ENCODE assay signal across 1 cellular context in the genomic region with DNA sequence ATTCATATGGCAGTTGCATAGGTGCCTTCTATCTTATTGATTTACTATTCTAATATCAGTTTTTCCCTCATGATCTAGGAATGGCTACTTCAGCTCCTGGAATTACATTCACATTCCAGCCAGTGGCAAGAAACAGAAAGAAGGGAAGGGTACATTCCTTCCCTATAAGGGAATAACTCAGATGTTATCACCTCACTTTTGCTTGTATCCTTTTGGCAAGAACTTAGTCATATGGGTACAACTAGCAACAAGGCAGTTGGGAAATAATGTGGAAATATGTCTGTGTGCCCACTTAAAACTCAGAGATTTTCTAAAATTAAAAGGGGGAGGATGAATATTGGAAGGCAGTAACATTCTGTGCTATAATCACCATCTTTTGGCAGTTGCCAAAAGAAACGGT.
TF ChIP-seq lines count a peak whose summit lies in the region.

No MANE protein-coding gene starts in this region.

TF ChIP-seq in IMR-90, 13 proteins besides CTCF, POLR2A, EP300 and RAD21:
- TF ChIP-seq CEBPB (IDR thresholded peaks at IDR 0.05; ENCODE audit: low read depth, low read length) (peak; percentile 47; the same call in 1 of the 2 replicates), NFE2L2 (IDR thresholded peaks at IDR 0.05; ENCODE audit: low read depth, low read length) (no peak), CHD1 (IDR thresholded peaks at IDR 0.05; ENCODE audit: low read depth, low read length) (no peak), MXI1 (IDR thresholded peaks at IDR 0.05; ENCODE audit: borderline replicate concordance, low read depth, low read length) (no peak), MAZ (IDR thresholded peaks at IDR 0.05; ENCODE audit: borderline replicate concordance, low read depth, low read length) (no peak), MAFK (IDR thresholded peaks at IDR 0.05; ENCODE audit: low read depth, low read length) (no peak)
- TF ChIP-seq, protein P1, sequence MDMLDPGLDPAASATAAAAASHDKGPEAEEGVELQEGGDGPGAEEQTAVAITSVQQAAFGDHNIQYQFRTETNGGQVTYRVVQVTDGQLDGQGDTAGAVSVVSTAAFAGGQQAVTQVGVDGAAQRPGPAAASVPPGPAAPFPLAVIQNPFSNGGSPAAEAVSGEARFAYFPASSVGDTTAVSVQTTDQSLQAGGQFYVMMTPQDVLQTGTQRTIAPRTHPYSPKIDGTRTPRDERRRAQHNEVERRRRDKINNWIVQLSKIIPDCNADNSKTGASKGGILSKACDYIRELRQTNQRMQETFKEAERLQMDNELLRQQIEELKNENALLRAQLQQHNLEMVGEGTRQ (IDR thresholded peaks at IDR 0.05; ENCODE audit: low read depth, low read length): no peak
